1 cellular context compared by ENCODE assay signal in genomic region chr20:49318430-49319203, GRCh38.
A peak's percentile ranks its signal among the peaks of the same experiment; 100 is the strongest.
TF ChIP-seq lines count a peak whose summit lies in the region.

No MANE protein-coding gene starts in this region.

TF ChIP-seq in H1, 55 proteins besides CTCF, POLR2A, EP300 and RAD21:
- TF ChIP-seq KDM4A (IDR thresholded peaks at IDR 0.05; ENCODE audit: low read depth, low read length, severe bottlenecking) = peak; percentile 74
- TF ChIP-seq POLR2AphosphoS5 (IDR thresholded peaks at IDR 0.05; ENCODE audit: low read depth, low read length) = no peak
- no peak for TF ChIP-seq YY1 (IDR thresholded peaks at IDR 0.05; ENCODE audit: low read depth, low read length)
- no peak for TF ChIP-seq GABPA (IDR thresholded peaks at IDR 0.05; ENCODE audit: borderline replicate concordance, insufficient read depth, low read length)
- no peak for TF ChIP-seq TEAD4 (IDR thresholded peaks at IDR 0.05; ENCODE audit: low read depth, low read length)
- TF ChIP-seq MAFK (IDR thresholded peaks at IDR 0.05; ENCODE audit: low read depth, low read length) = no peak
- TF ChIP-seq BACH1 (IDR thresholded peaks at IDR 0.05; ENCODE audit: low read length) = no peak
- no peak for TF ChIP-seq CHD2 (IDR thresholded peaks at IDR 0.05; ENCODE audit: low read length)
- TF ChIP-seq SP1 (IDR thresholded peaks at IDR 0.05; ENCODE audit: low read depth, low read length) = no peak
- no peak for TF ChIP-seq SIX5 (IDR thresholded peaks at IDR 0.05; ENCODE audit: low read depth, low read length)
- no peak for TF ChIP-seq GTF2F1 (IDR thresholded peaks at IDR 0.05; ENCODE audit: borderline replicate concordance, low read depth, low read length)
- TF ChIP-seq TAF1 (IDR thresholded peaks at IDR 0.05; ENCODE audit: low read depth, low read length) = no peak
- no peak for TF ChIP-seq HDAC6 (IDR thresholded peaks at IDR 0.05; ENCODE audit: low read depth, low read length)
- no peak for TF ChIP-seq CHD7 (IDR thresholded peaks at IDR 0.05; ENCODE audit: insufficient replicate concordance, low read length)
- TF ChIP-seq SUZ12 (IDR thresholded peaks at IDR 0.05; ENCODE audit: low read length) = peak; percentile 89
- no peak for TF ChIP-seq ATF2 (IDR thresholded peaks at IDR 0.05; ENCODE audit: low read length)
- no peak for TF ChIP-seq HDAC2 (IDR thresholded peaks at IDR 0.05; ENCODE audit: borderline replicate concordance in 1 of 2, low read depth in 2 of 2, low read length in 2 of 2)
- TF ChIP-seq TBP (IDR thresholded peaks at IDR 0.05; ENCODE audit: low read depth, low read length) = no peak
- no peak for TF ChIP-seq CBX8 (IDR thresholded peaks at IDR 0.05; ENCODE audit: borderline replicate concordance, low read depth, low read length)
- TF ChIP-seq SP2 (IDR thresholded peaks at IDR 0.05; ENCODE audit: low read length) = no peak
- TF ChIP-seq RFX5 (IDR thresholded peaks at IDR 0.05; ENCODE audit: borderline replicate concordance, low read depth, low read length) = no peak
- no peak for TF ChIP-seq TCF12 (IDR thresholded peaks at IDR 0.05; ENCODE audit: low read depth, low read length)
- TF ChIP-seq JUND (IDR thresholded peaks at IDR 0.05; ENCODE audit: low read length) = no peak
- peak; percentile 10; the same call in 1 of the 2 replicates for TF ChIP-seq MAX (IDR thresholded peaks at IDR 0.05)
- TF ChIP-seq RBBP5 (IDR thresholded peaks at IDR 0.05; ENCODE audit: borderline replicate concordance, low read depth, low read length) = no peak
- TF ChIP-seq SP4 (IDR thresholded peaks at IDR 0.05; ENCODE audit: low read length) = no peak
- TF ChIP-seq BRCA1 (IDR thresholded peaks at IDR 0.05; ENCODE audit: low read depth, low read length) = no peak
- TF ChIP-seq PHF8 (conservative IDR thresholded peaks at IDR 0.05; ENCODE audit: low read depth, low read length) = no peak
- no peak for TF ChIP-seq CEBPB (IDR thresholded peaks at IDR 0.05; ENCODE audit: low read depth, low read length)
- no peak for TF ChIP-seq JUN (IDR thresholded peaks at IDR 0.05; ENCODE audit: low read depth, low read length)
- peak; percentile 45 for TF ChIP-seq RNF2 (IDR thresholded peaks at IDR 0.05; ENCODE audit: borderline replicate concordance, low read depth, low read length, missing control alignments, poor library complexity, severe bottlenecking)
- TF ChIP-seq SRF (IDR thresholded peaks at IDR 0.05; ENCODE audit: low read depth, low read length) = no peak
- TF ChIP-seq CREB1 (IDR thresholded peaks at IDR 0.05) = no peak
- peak; percentile 44 for TF ChIP-seq ASH2L (IDR thresholded peaks at IDR 0.05; ENCODE audit: low read length)
- TF ChIP-seq CHD1 (IDR thresholded peaks at IDR 0.05; ENCODE audit: low read depth, low read length) = no peak
- no peak for TF ChIP-seq SIRT6 (IDR thresholded peaks at IDR 0.05; ENCODE audit: low read length)
- 0 out of 4 replicates have a peak, but pooled peaks of 1 of the 2 experiments have one; percentile 46 for TF ChIP-seq SIN3A (conservative IDR thresholded peaks at IDR 0.05 in 1 of 2, IDR thresholded peaks at IDR 0.05 in 1 of 2; ENCODE audit: low read depth in 1 of 2, low read length in 2 of 2)
- no peak for TF ChIP-seq FOSL1 (IDR thresholded peaks at IDR 0.05; ENCODE audit: insufficient read depth, low read depth, low read length)
- no peak for TF ChIP-seq RXRA (IDR thresholded peaks at IDR 0.05; ENCODE audit: insufficient read depth, low read depth, low read length)
- no peak for TF ChIP-seq BCL11A (IDR thresholded peaks at IDR 0.05; ENCODE audit: low read depth in 2 of 2, low read length in 2 of 2)
- TF ChIP-seq ZNF274 (IDR thresholded peaks at IDR 0.05; ENCODE audit: borderline replicate concordance, extremely low read depth, low read length) = no peak
- no peak for TF ChIP-seq USF2 (IDR thresholded peaks at IDR 0.05; ENCODE audit: low read length)
- no peak for TF ChIP-seq E2F6 (IDR thresholded peaks at IDR 0.05)
- no peak for TF ChIP-seq EGR1 (IDR thresholded peaks at IDR 0.05; ENCODE audit: borderline replicate concordance, low read depth, low read length)
- no peak for TF ChIP-seq NRF1 (IDR thresholded peaks at IDR 0.05; ENCODE audit: low read depth, low read length)
- peak; percentile 82 for TF ChIP-seq EZH2 (IDR thresholded peaks at IDR 0.05; ENCODE audit: low read depth, low read length, severe bottlenecking)
- no peak for TF ChIP-seq KDM1A (IDR thresholded peaks at IDR 0.05; ENCODE audit: borderline replicate concordance, low read length)
- TF ChIP-seq KDM5A (IDR thresholded peaks at IDR 0.05; ENCODE audit: low read length) = no peak
- no peak for TF ChIP-seq CBX5 (IDR thresholded peaks at IDR 0.05; ENCODE audit: low read depth, low read length)
- no peak for TF ChIP-seq TAF7 (optimal IDR thresholded peaks at IDR 0.05; ENCODE audit: borderline replicate concordance, low read depth, low read length)
